Comparison of ENCODE assay signal across 21 cellular contexts in genomic region chr18:54405290-54405689, GRCh38. TPM values are rescaled to one million over a fixed set of nuclear protein-coding genes. Genes with fewer than 3 reads are reported as not detected.
DNase-seq lines count a peak whose midpoint lies in the region; ATAC-seq and TF ChIP-seq lines count a peak whose summit lies in the region.
"Had no signal": no experiment of that assay in that cellular context is flagged by ENCODE, and none has a peak within 500 bp of the region (broad histone marks: within the 10 kb centered on the region; RNA-seq: fewer than 3 reads in every experiment).

No MANE protein-coding gene starts in this region.

- no peaks in the 10 kb centered on the region for H3K9me3 ChIP-seq in PC-3 (ENCODE audit: low read length)
- no peaks in the 10 kb centered on the region for H3K9me3 ChIP-seq in osteoblast (ENCODE audit: low read depth, low read length)
- H3K9me3 ChIP-seq: BE2C, BLaER1 had no signal

- H4K20me1 ChIP-seq in PC-3 (ENCODE audit: low read length) (no peaks in the 10 kb centered on the region), osteoblast (ENCODE audit: insufficient read depth, low read length) (no peaks in the 10 kb centered on the region)
- H4K20me1 ChIP-seq: BLaER1 had no signal

- H3K4me1 ChIP-seq in PC-3 (ENCODE audit: insufficient read depth, low read length) (no peaks in the 10 kb centered on the region), osteoblast (ENCODE audit: insufficient read depth, low read length) (no peaks in the 10 kb centered on the region)
- H3K4me1 ChIP-seq: BE2C, BLaER1 had no signal

- CTCF ChIA-PET in PC-3 (lab: Charles Lee): no interaction called here

- no peaks in the 10 kb centered on the region for H3F3A ChIP-seq in PC-3 (ENCODE audit: low read length, unreplicated experiment)

- TF ChIP-seq CTCF in 22Rv1 (IDR thresholded peaks at IDR 0.05) (no peak), PC-3 (conservative IDR thresholded peaks at IDR 0.05; ENCODE audit: low read depth, low read length) (no peak), osteoblast (IDR thresholded peaks at IDR 0.05; ENCODE audit: extremely low read depth, low read depth, low read length) (no peak)

- no peak overlapping the region for H2AFZ ChIP-seq in PC-3 (ENCODE audit: low read length)
- no peak overlapping the region for H2AFZ ChIP-seq in osteoblast (ENCODE audit: low read length)

- no TSS peak for BruUV-seq in PC-3 (replicated peaks; lab: Mats Ljungman, UMichigan)

- ATAC-seq in PC-3: no peak
- peak; percentile 75 for ATAC-seq in left colon
- no peak for ATAC-seq in HG03342 (IDR thresholded peaks at IDR 0.05; ENCODE audit: unreplicated experiment)
- ATAC-seq in stimulated activated effector memory CD8-positive, alpha-beta T cell treated with anti-CD3 and anti-CD28 coated beads, Interleukin-12 subunit alpha, Interleukin-12 subunit beta, amount 100 ng/mL, for 72 hours: no peak

- H3K4me3 ChIP-seq in PC-3 (ENCODE audit: low read length): no peak overlapping the region
- H3K4me3 ChIP-seq in osteoblast (ENCODE audit: insufficient read depth, low read length): no peak overlapping the region
- H3K4me3 ChIP-seq: BLaER1 had no signal

- no peaks in the 10 kb centered on the region for H3K27me3 ChIP-seq in PC-3 (ENCODE audit: low read length)
- peaks cover 4% of the 10 kb centered on the region for H3K27me3 ChIP-seq in osteoblast (ENCODE audit: insufficient read depth, low read length)
- H3K27me3 ChIP-seq: BE2C, BLaER1 had no signal

- no peaks in the 10 kb centered on the region for H3K4me1 Mint-ChIP-seq in stimulated activated effector memory CD8-positive, alpha-beta T cell treated with anti-CD3 and anti-CD28 coated beads, Interleukin-12 subunit alpha, Interleukin-12 subunit beta, amount 100 ng/mL, for 72 hours
- H3K4me1 Mint-ChIP-seq: CD14-positive monocyte; CD4-positive, alpha-beta memory T cell; CD4-positive, CD25-positive, alpha-beta regulatory T cell; CD8-positive, alpha-beta memory T cell had no signal

- H3K27ac ChIP-seq in 22Rv1 (0 out of 2 replicates have a peak overlapping the region, but pooled peaks have one; percentile 14), PC-3 (ENCODE audit: low read length) (no peak overlapping the region), osteoblast (ENCODE audit: low read depth, low read length) (no peak overlapping the region)
- H3K27ac ChIP-seq: BLaER1 had no signal

- intact Hi-C loops in PC-3 (cut with micrococcal nuclease): no loop called here
- intact Hi-C loops in left colon (cut with DNase I, micrococcal nuclease): no loop called here

- H3K79me2 ChIP-seq in PC-3 (ENCODE audit: low read length) (no peaks in the 10 kb centered on the region), osteoblast (ENCODE audit: insufficient read depth, low read length) (no peaks in the 10 kb centered on the region)

- no peak overlapping the region for H3K27ac Mint-ChIP-seq in stimulated activated effector memory CD8-positive, alpha-beta T cell treated with anti-CD3 and anti-CD28 coated beads, Interleukin-12 subunit alpha, Interleukin-12 subunit beta, amount 100 ng/mL, for 72 hours
- H3K27ac Mint-ChIP-seq: CD14-positive monocyte; CD4-positive, alpha-beta memory T cell; CD4-positive, CD25-positive, alpha-beta regulatory T cell; CD8-positive, alpha-beta memory T cell had no signal

- H3K36me3 ChIP-seq in PC-3 (ENCODE audit: low read depth, low read length): no peaks in the 10 kb centered on the region
- no peaks in the 10 kb centered on the region for H3K36me3 ChIP-seq in osteoblast (ENCODE audit: insufficient read depth, low read length)
- H3K36me3 ChIP-seq: BE2C, BLaER1 had no signal

- H3K4me2 ChIP-seq in PC-3 (ENCODE audit: low read length): no peak overlapping the region
- H3K4me2 ChIP-seq in osteoblast (ENCODE audit: insufficient read depth, low read length): no peak overlapping the region
- H3K4me2 ChIP-seq: BLaER1 had no signal

- DNase-seq in PC-3 (peak; percentile 20), left colon (no peak), osteoblast (ENCODE audit: insufficient read length, low spot score, missing footprints) (peak; percentile 6), globus pallidus (ENCODE audit: low spot score) (no peak), NCI-H2196 (lab: John Stamatoyannopoulos, UW; ENCODE audit: unreplicated experiment) (no peak)
- no peak for DNase-seq in stimulated activated effector memory CD8-positive, alpha-beta T cell treated with anti-CD3 and anti-CD28 coated beads, Interleukin-12 subunit alpha, Interleukin-12 subunit beta, amount 100 ng/mL, for 72 hours (ENCODE audit: low spot score in 2 of 2)
- DNase-seq: 8988T; ACHN; BE2C; C1 segment of cervical spinal cord; CD4-positive, alpha-beta memory T cell; CD4-positive, CD25-positive, alpha-beta regulatory T cell; CD8-positive, alpha-beta memory T cell; COR-L47; DMS79 treated with DMSO at 0.1 percent for 48 hours; GF-D8 had no signal

- no peak overlapping the region for H3K4me3 Mint-ChIP-seq in stimulated activated effector memory CD8-positive, alpha-beta T cell treated with anti-CD3 and anti-CD28 coated beads, Interleukin-12 subunit alpha, Interleukin-12 subunit beta, amount 100 ng/mL, for 72 hours
- H3K4me3 Mint-ChIP-seq: CD14-positive monocyte; CD4-positive, alpha-beta memory T cell; CD4-positive, CD25-positive, alpha-beta regulatory T cell; CD8-positive, alpha-beta memory T cell had no signal

- H3K36me3 Mint-ChIP-seq in stimulated activated effector memory CD8-positive, alpha-beta T cell treated with anti-CD3 and anti-CD28 coated beads, Interleukin-12 subunit alpha, Interleukin-12 subunit beta, amount 100 ng/mL, for 72 hours: no peaks in the 10 kb centered on the region
- H3K36me3 Mint-ChIP-seq: CD14-positive monocyte; CD4-positive, alpha-beta memory T cell; CD4-positive, CD25-positive, alpha-beta regulatory T cell; CD8-positive, alpha-beta memory T cell had no signal

- no peak overlapping the region for H3K9ac ChIP-seq in PC-3 (ENCODE audit: low read length)
- H3K9ac ChIP-seq: BLaER1 had no signal

- POLR2A ChIA-PET in PC-3 (lab: Charles Lee; ENCODE audit: unreplicated experiment): no interaction called here

- H3K9me2 ChIP-seq in PC-3 (replicated peaks; ENCODE audit: low read length): no peaks in the 10 kb centered on the region

- no peaks in the 10 kb centered on the region for H3K9me3 Mint-ChIP-seq in stimulated activated effector memory CD8-positive, alpha-beta T cell treated with anti-CD3 and anti-CD28 coated beads, Interleukin-12 subunit alpha, Interleukin-12 subunit beta, amount 100 ng/mL, for 72 hours
- H3K9me3 Mint-ChIP-seq: CD8-positive, alpha-beta memory T cell had no signal

RNA-seq across cellular contexts. Expression of gene C18orf54, which starts 47.6 kb away (rescaled TPM):
- total RNA-seq in PC-3 (2014; rRNA removed) (5.1 and 10.5 TPM in 2 replicates), left colon (1 to 10 TPM; 2.4 to 3.4 TPM), osteoblast (1.8 TPM in 2 replicates)

RNA-seq across cellular contexts. Expression of gene STARD6, which starts 47.6 kb away (rescaled TPM):
- total RNA-seq in PC-3 (2014; rRNA removed): not detected in 2 replicates
- not detected for total RNA-seq in left colon
- total RNA-seq in osteoblast: not detected in 2 replicates
- total RNA-seq: A673; CD4-positive, alpha-beta memory T cell; CD4-positive, CD25-positive, alpha-beta regulatory T cell had no signal

Comparison
In these comparisons a context has a peak if more than half of its experiments do, and no peak if none do; other contexts are left out.
1. DNase-seq: peak in PC-3 (single experiment) and osteoblast (single experiment); none in left colon (0 of 2), stimulated activated effector memory CD8-positive, alpha-beta T cell treated with anti-CD3 and anti-CD28 coated beads, Interleukin-12 subunit alpha, Interleukin-12 subunit beta, amount 100 ng/mL, for 72 hours (0 of 2), globus pallidus (single experiment) and NCI-H2196 (single experiment).